Comparison of ENCODE assay signal across 22 cellular contexts in the genomic region with DNA sequence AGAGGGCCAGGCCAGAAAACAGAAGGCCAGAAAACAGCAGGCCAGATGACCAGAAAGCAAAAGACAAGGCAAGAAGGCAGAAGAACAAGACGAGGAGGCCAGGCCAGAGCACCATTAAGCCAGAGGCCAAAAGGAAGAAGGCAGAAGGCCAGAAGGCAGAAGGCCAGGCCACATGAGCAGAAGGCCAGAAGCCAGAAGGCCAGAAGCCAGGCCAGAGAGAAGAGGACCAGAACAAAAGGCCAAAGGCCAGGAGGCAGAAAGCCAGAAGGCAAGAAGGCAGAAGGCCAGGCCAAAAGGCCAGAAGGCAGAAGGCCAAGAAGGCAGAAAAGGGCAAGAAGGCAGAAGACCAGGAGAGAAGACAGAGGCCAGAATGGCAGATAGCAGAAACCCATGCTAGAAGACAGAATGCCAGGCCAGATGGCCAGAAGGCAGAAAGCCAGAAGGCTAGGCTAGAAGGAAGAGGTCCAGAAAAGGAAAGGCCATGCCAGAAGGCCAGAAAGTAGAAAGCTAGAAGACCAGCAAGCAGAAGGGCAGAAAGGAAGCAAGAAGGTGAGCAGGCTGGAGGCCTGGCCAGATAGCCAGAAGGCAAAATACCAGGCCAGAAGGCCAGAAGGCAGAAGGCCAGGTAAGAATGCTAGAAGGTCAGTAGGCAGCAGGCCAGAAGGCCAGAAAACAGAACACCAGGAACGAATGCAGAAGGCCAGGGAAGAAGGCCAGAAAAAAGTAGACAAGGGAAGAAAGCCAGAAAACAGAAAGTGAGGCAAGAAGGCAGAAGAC.
DNase-seq lines count a peak whose midpoint lies in the region; ATAC-seq and TF ChIP-seq lines count a peak whose summit lies in the region.
"Had no signal": no experiment of that assay in that cellular context is flagged by ENCODE, and none has a peak within 500 bp of the region (broad histone marks: within the 10 kb centered on the region; RNA-seq: fewer than 3 reads in every experiment).

No MANE protein-coding gene starts in this region.

- no TSS peak for BruUV-seq in Calu3 (replicated peaks; lab: Mats Ljungman, UMichigan)

- peaks cover 0 to 39% (median 16%) of the 10 kb centered on the region in 4 donors for H3K9me3 ChIP-seq in esophagus muscularis mucosa
- peaks cover 3 to 28% of the 10 kb centered on the region in 2 donors for H3K9me3 ChIP-seq in muscle layer of duodenum (ENCODE audit: control insufficient read depth in 1 of 2, low read length in 2 of 2)
- H3K9me3 ChIP-seq: SK-N-SH had no signal

- intact Hi-C loops in Calu3 (cut with micrococcal nuclease; ENCODE audit: unreplicated experiment), result no loop called here
- intact Hi-C loops in esophagus muscularis mucosa (cut with DNase I), result no loop called here

- no peak for ATAC-seq in GM21526 (IDR thresholded peaks at IDR 0.05; ENCODE audit: low FRiP score, unreplicated experiment)
- ATAC-seq: GM23338, PC-3 had no signal

- no peaks in the 10 kb centered on the region for H3K36me3 Mint-ChIP-seq in Calu3 (ENCODE audit: insufficient read depth, unreplicated experiment)

- no peak for DNase-seq in Calu3
- DNase-seq in esophagus muscularis mucosa (ENCODE audit: extremely low spot score), result peak; percentile 81
- DNase-seq in NCI-H1436 treated with DMSO at 0.1 percent for 48 hours (lab: John Stamatoyannopoulos, UW), result no peak
- no peak for DNase-seq in NCI-H774 (lab: John Stamatoyannopoulos, UW)
- DNase-seq in HuH-7 (ENCODE audit: low spot score), result no peak
- DNase-seq: C1 segment of cervical spinal cord; CD8-positive, alpha-beta memory T cell; H9; KBM-7; MM.1S; NCI-H1417; NCI-H1694 treated with DMSO at 0.1 percent for 48 hours; NCI-H2081; NCI-H2227 treated with DMSO at 0.1 percent for 48 hours; NCI-H748 treated with DMSO at 0.1 percent for 48 hours; NK-92 treated with Interleukin-12 subunit alpha and Interleukin-12 subunit beta, amount 100 ng/mL, for 24 hours; PC-3; SK-N-SH; SW 1271 had no signal

- no peak for TF ChIP-seq EP300 in esophagus muscularis mucosa (IDR thresholded peaks at IDR 0.05)

- TF ChIP-seq POLR2A in esophagus muscularis mucosa (IDR thresholded peaks at IDR 0.05; ENCODE audit: low read depth), result no peak

- peaks cover 59% of the 10 kb centered on the region for H3K9me3 Mint-ChIP-seq in Calu3 (ENCODE audit: low read depth, unreplicated experiment)

- H3K27me3 Mint-ChIP-seq in Calu3 (ENCODE audit: unreplicated experiment), result no peaks in the 10 kb centered on the region

- H3K4me1 Mint-ChIP-seq in Calu3 (ENCODE audit: low read depth, unreplicated experiment), result no peaks in the 10 kb centered on the region
- H3K4me1 Mint-ChIP-seq: CD8-positive, alpha-beta memory T cell; GM23338; H9 had no signal

- 55% methylated on average over 2 of the region's 2 CpGs for WGBS in esophagus muscularis mucosa

- TF ChIP-seq CTCF in Calu3 (IDR thresholded peaks at IDR 0.05; ENCODE audit: unreplicated experiment) (no peak), esophagus muscularis mucosa (IDR thresholded peaks at IDR 0.05) (no peak)

- H3K36me3 ChIP-seq in esophagus muscularis mucosa (no peaks in the 10 kb centered on the region), muscle layer of duodenum (ENCODE audit: control insufficient read depth in 1 of 2, insufficient read depth in 2 of 2, low read length in 2 of 2) (no peaks in the 10 kb centered on the region)

- H3K27me3 ChIP-seq in esophagus muscularis mucosa, result no peaks in the 10 kb centered on the region
- no peaks in the 10 kb centered on the region for H3K27me3 ChIP-seq in muscle layer of duodenum (ENCODE audit: low read depth, low read length)

- H3K4me3 Mint-ChIP-seq in Calu3 (ENCODE audit: low read depth, unreplicated experiment), result no peak overlapping the region
- H3K4me3 Mint-ChIP-seq: CD8-positive, alpha-beta memory T cell; GM23338; H9 had no signal

- CTCF ChIA-PET in Calu3 (lab: Charles Lee), result no interaction called here

- peak overlapping the region; percentile 13 for H3K27ac Mint-ChIP-seq in Calu3 (ENCODE audit: unreplicated experiment)
- H3K27ac Mint-ChIP-seq: GM23338, H9 had no signal

- no peak overlapping the region for H3K27ac ChIP-seq in esophagus muscularis mucosa (replicated peaks in 1 of 4)
- no peak overlapping the region for H3K27ac ChIP-seq in muscle layer of duodenum (ENCODE audit: low read length)

- H3K4me3 ChIP-seq in esophagus muscularis mucosa (no peak overlapping the region), muscle layer of duodenum (ENCODE audit: low read depth in 1 of 2, low read length in 2 of 2) (peak overlapping the region; percentile 10 to 14)
- H3K4me3 ChIP-seq: GM23338 had no signal

- H3K4me1 ChIP-seq in esophagus muscularis mucosa, result peaks cover 19 to 43% (median 26%) of the 10 kb centered on the region in 4 donors
- H3K4me1 ChIP-seq in muscle layer of duodenum (ENCODE audit: control insufficient read depth in 1 of 2, insufficient read depth in 2 of 2, low read length in 2 of 2), result peaks cover 0 to 12% of the 10 kb centered on the region in 2 donors

Comparison
In these comparisons a context has a peak if more than half of its experiments do, and no peak if none do; other contexts are left out.
1. H3K4me3 ChIP-seq: peak in muscle layer of duodenum (2 of 2); none in esophagus muscularis mucosa (0 of 4).